Comparison of ENCODE assay signal across 23 cellular contexts in genomic region chr9:94017939-94018531, GRCh38.
A peak's percentile ranks its signal among the peaks of the same experiment; 100 is the strongest.
DNase-seq lines count a peak whose midpoint lies in the region; TF ChIP-seq lines count a peak whose summit lies in the region.
"Had no signal": no experiment of that assay in that cellular context is flagged by ENCODE, and none has a peak within 500 bp of the region (broad histone marks: within the 10 kb centered on the region; RNA-seq: fewer than 3 reads in every experiment).

No MANE protein-coding gene starts in this region.

- H4K20me1 ChIP-seq in osteoblast (ENCODE audit: insufficient read depth, low read length) = no peaks in the 10 kb centered on the region

- H3K4me1 ChIP-seq in adipocyte (ENCODE audit: control insufficient read depth, insufficient read depth, low read length) (peaks cover 17% of the 10 kb centered on the region), osteoblast (ENCODE audit: insufficient read depth, low read length) (peaks cover 13% of the 10 kb centered on the region), ascending aorta (peaks cover 0 to 4% of the 10 kb centered on the region in 2 donors)
- no peaks in the 10 kb centered on the region for H3K4me1 ChIP-seq in effector memory CD4-positive, alpha-beta T cell (ENCODE audit: control insufficient read depth, insufficient read depth, low read length, poor library complexity, severe bottlenecking)
- H3K4me1 ChIP-seq: A549, adrenal gland, HAP-1, prostate gland had no signal

- no peaks in the 10 kb centered on the region for H3K9me3 ChIP-seq in adipocyte (ENCODE audit: control insufficient read depth, low read length)
- no peaks in the 10 kb centered on the region for H3K9me3 ChIP-seq in osteoblast (ENCODE audit: low read depth, low read length)
- no peaks in the 10 kb centered on the region for H3K9me3 ChIP-seq in effector memory CD4-positive, alpha-beta T cell (ENCODE audit: control insufficient read depth, low read length)
- peaks cover 0 to 3% of the 10 kb centered on the region in 2 donors for H3K9me3 ChIP-seq in ascending aorta
- H3K9me3 ChIP-seq: adrenal gland, HAP-1, prostate gland had no signal

- peak overlapping the region; percentile 64 for H2AFZ ChIP-seq in osteoblast (ENCODE audit: low read length)

- no peak overlapping the region for H3K27ac ChIP-seq in osteoblast (ENCODE audit: low read depth, low read length)
- H3K27ac ChIP-seq in effector memory CD4-positive, alpha-beta T cell (ENCODE audit: insufficient read depth, low read length, poor library complexity, severe bottlenecking) = no peak overlapping the region
- H3K27ac ChIP-seq in ascending aorta = no peak overlapping the region
- H3K27ac ChIP-seq: A549, dorsolateral prefrontal cortex, prostate gland, SJCRH30 had no signal

- H3K27me3 ChIP-seq in adipocyte (replicated peaks; ENCODE audit: control insufficient read depth, insufficient read depth, low read length) (no peaks in the 10 kb centered on the region), osteoblast (ENCODE audit: insufficient read depth, low read length) (peaks cover 4% of the 10 kb centered on the region), ascending aorta (no peaks in the 10 kb centered on the region)
- no peaks in the 10 kb centered on the region for H3K27me3 ChIP-seq in effector memory CD4-positive, alpha-beta T cell (replicated peaks; ENCODE audit: control insufficient read depth, insufficient read depth, low read length, poor library complexity, severe bottlenecking)
- H3K27me3 ChIP-seq: adrenal gland, dorsolateral prefrontal cortex, SJCRH30 had no signal

- no peaks in the 10 kb centered on the region for H3K79me2 ChIP-seq in osteoblast (ENCODE audit: insufficient read depth, low read length)

- H3K4me3 ChIP-seq in adipocyte (ENCODE audit: low read length) (no peak overlapping the region), fibroblast of pulmonary artery (replicated peaks; ENCODE audit: low read depth, low read length) (no peak overlapping the region), osteoblast (ENCODE audit: insufficient read depth, low read length) (no peak overlapping the region), ascending aorta (no peak overlapping the region)
- no peak overlapping the region for H3K4me3 ChIP-seq in effector memory CD4-positive, alpha-beta T cell (ENCODE audit: insufficient read depth, low read depth, low read length, poor library complexity, severe bottlenecking)
- H3K4me3 ChIP-seq: A549, adrenal gland, dorsolateral prefrontal cortex, HAP-1, prostate gland, SJCRH30 had no signal

- H3K36me3 ChIP-seq in adipocyte (ENCODE audit: control insufficient read depth, insufficient read depth, low read length, severe bottlenecking) (no peaks in the 10 kb centered on the region), osteoblast (ENCODE audit: insufficient read depth, low read length) (no peaks in the 10 kb centered on the region), ascending aorta (no peaks in the 10 kb centered on the region)
- no peaks in the 10 kb centered on the region for H3K36me3 ChIP-seq in effector memory CD4-positive, alpha-beta T cell (ENCODE audit: control insufficient read depth, insufficient read depth, low read length)
- H3K36me3 ChIP-seq: adrenal gland, HAP-1, prostate gland, SJCRH30 had no signal

- intact Hi-C loops in ascending aorta (cut with DNase I) = loop anchor here (5.0 kb wide), 1 partner anchor 39 kb away; no protein-coding TSS in a partner anchor

- TF ChIP-seq CTCF in fibroblast of pulmonary artery (IDR thresholded peaks at IDR 0.05; ENCODE audit: low read length, missing control alignments) (no peak), osteoblast (IDR thresholded peaks at IDR 0.05; ENCODE audit: extremely low read depth, low read depth, low read length) (no peak), ascending aorta (IDR thresholded peaks at IDR 0.05) (no peak)

- DNase-seq in EH (ENCODE audit: low read depth) = peak; percentile 33
- DNase-seq in adipocyte (ENCODE audit: low read depth) = peak; percentile 84
- DNase-seq in fibroblast of pulmonary artery (ENCODE audit: low read depth) = peak; percentile 70
- peak; percentile 30 for DNase-seq in osteoblast (ENCODE audit: insufficient read length, low spot score, missing footprints)
- no peak for DNase-seq in NCI-H526 treated with DMSO at 0.1 percent for 48 hours (lab: John Stamatoyannopoulos, UW)
- no peak for DNase-seq in effector memory CD4-positive, alpha-beta T cell
- no peak for DNase-seq in NCI-H226
- DNase-seq in ascending aorta (ENCODE audit: low spot score in 2 of 2) = no peak
- DNase-seq: activated CD8-positive, alpha-beta T cell treated with anti-CD3 and anti-CD28 coated beads, Interleukin-2, amount 10 ng/mL, durations not matched to agents 7 days and 5 days; adrenal gland; central memory CD4-positive, alpha-beta T cell; dorsolateral prefrontal cortex; islet precursor cell; NCI-H1092; NCI-H187 treated with DMSO at 0.1 percent for 48 hours; NCI-H526; SJCRH30; small intestine; stimulated activated CD4-positive, alpha-beta T cell treated with anti-CD3 and anti-CD28 coated beads, Interleukin-1b, Interleukin-23, amount 100 ng/mL, for 48 hours; T-cell had no signal

- H3K4me2 ChIP-seq in osteoblast (ENCODE audit: insufficient read depth, low read length) = peak overlapping the region; percentile 65
- H3K4me2 ChIP-seq: A549 had no signal

- no peak overlapping the region for H3K9ac ChIP-seq in adipocyte (ENCODE audit: low read length)

Comparison
In these comparisons a context has a peak if more than half of its experiments do, and no peak if none do; other contexts are left out.
1. DNase-seq: peak in EH (single experiment), adipocyte (single experiment), fibroblast of pulmonary artery (single experiment) and osteoblast (single experiment); none in NCI-H526 treated with DMSO at 0.1 percent for 48 hours (single experiment), effector memory CD4-positive, alpha-beta T cell (0 of 3), NCI-H226 (single experiment) and ascending aorta (0 of 2).